ENCODE assay signal across 8 cellular contexts in genomic region chr2:227164745-227165350, GRCh38. TPM values are rescaled to one million over a fixed set of nuclear protein-coding genes. Genes with fewer than 3 reads are reported as not detected.
A peak's percentile ranks its signal among the peaks of the same experiment; 100 is the strongest.
DNase-seq lines count a peak whose midpoint lies in the region; ATAC-seq and TF ChIP-seq lines count a peak whose summit lies in the region.

No MANE protein-coding gene starts in this region.

- H3K4me3 Mint-ChIP-seq in CD4-positive, alpha-beta memory T cell = peak overlapping the region; percentile 45 to 73 (median 67)
- peak overlapping the region; percentile 56 to 61 (median 59) for H3K4me3 Mint-ChIP-seq in T-cell

- peak; percentile 81 for ATAC-seq in GM18870 (IDR thresholded peaks at IDR 0.05; ENCODE audit: unreplicated experiment)
- peak; percentile 68 for ATAC-seq in HG03045 (IDR thresholded peaks at IDR 0.05; ENCODE audit: unreplicated experiment)
- peak in 3 of 4 experiments; percentile 23 to 42 (median 34) for ATAC-seq in T-cell (replicated peaks in 1 of 4)
- peak in 2 of 4 donors; percentile 34 to 38 for ATAC-seq in heart left ventricle

- H3K4me3 ChIP-seq in CD4-positive, alpha-beta memory T cell (ENCODE audit: low read length in 2 of 2) = no peak overlapping the region
- H3K4me3 ChIP-seq in heart left ventricle (peak overlapping the region; percentile 56 to 85 (median 69)), retinal pigment epithelial cell (ENCODE audit: low read length) (peak overlapping the region; percentile 72)

- POLR2A ChIA-PET in CD4-positive, alpha-beta memory T cell (lab: Charles Lee; ENCODE audit: partially characterized antibody) = no interaction called here
- POLR2A ChIA-PET in T-cell (lab: Charles Lee) = no interaction called here

- 1 to 4% (median 3%) methylated on average over 21 to 39 of the region's 39 CpGs for WGBS in heart left ventricle, 4 donors

- TF ChIP-seq CTCF in heart left ventricle (IDR thresholded peaks at IDR 0.05) = no peak
- no peak for TF ChIP-seq CTCF in retinal pigment epithelial cell (conservative IDR thresholded peaks at IDR 0.05; ENCODE audit: low read depth, low read length)

- H3K27ac ChIP-seq in CD4-positive, alpha-beta memory T cell (ENCODE audit: low read depth, low read length) = no peak overlapping the region
- H3K27ac ChIP-seq in heart left ventricle = peak overlapping the region in 10 of 12 donors; percentile 47 to 88 (median 81)

- peaks cover 25 to 42% of the 10 kb centered on the region in 2 donors for H3K27me3 Mint-ChIP-seq in CD4-positive, alpha-beta memory T cell
- peaks cover 57% of the 10 kb centered on the region in 2 donors for H3K27me3 Mint-ChIP-seq in T-cell

- peaks cover 0 to 4% (median 0%) of the 10 kb centered on the region in 8 donors for H3K9me3 Mint-ChIP-seq in CD4-positive, alpha-beta memory T cell
- H3K9me3 Mint-ChIP-seq in T-cell = no peaks in the 10 kb centered on the region

- no peaks in the 10 kb centered on the region for H3K36me3 ChIP-seq in CD4-positive, alpha-beta memory T cell (ENCODE audit: insufficient read depth, low read length)
- no peaks in the 10 kb centered on the region for H3K36me3 ChIP-seq in heart left ventricle

- intact Hi-C loops in CD4-positive, alpha-beta memory T cell (cut with micrococcal nuclease) = no loop called here
- intact Hi-C loops in heart left ventricle (cut with DNase I) = loop anchor here in 1 of 10 donors (5.0 kb wide), 1 partner anchor 32 kb away; no protein-coding TSS in a partner anchor

- no peaks in the 10 kb centered on the region for H3K27me3 ChIP-seq in CD4-positive, alpha-beta memory T cell (ENCODE audit: insufficient read depth, low read length)
- H3K27me3 ChIP-seq in heart left ventricle = peaks cover 0 to 35% (median 3%) of the 10 kb centered on the region in 9 donors

- peaks cover 0 to 18% (median 9%) of the 10 kb centered on the region in 4 donors for H3K4me1 Mint-ChIP-seq in CD4-positive, alpha-beta memory T cell
- H3K4me1 Mint-ChIP-seq in T-cell = peaks cover 5 to 15% (median 12%) of the 10 kb centered on the region in 3 donors

- no peak overlapping the region for H3K27ac Mint-ChIP-seq in CD4-positive, alpha-beta memory T cell
- no peak overlapping the region for H3K27ac Mint-ChIP-seq in T-cell

- no peaks in the 10 kb centered on the region for H3K9me3 ChIP-seq in CD4-positive, alpha-beta memory T cell (ENCODE audit: control insufficient read depth in 1 of 2, low read length in 2 of 2)
- peaks cover 0 to 4% (median 0%) of the 10 kb centered on the region in 12 donors for H3K9me3 ChIP-seq in heart left ventricle

- no peaks in the 10 kb centered on the region for H3K4me1 ChIP-seq in CD4-positive, alpha-beta memory T cell (ENCODE audit: insufficient read depth, low read length)
- peaks cover 0 to 19% (median 5%) of the 10 kb centered on the region in 12 donors for H3K4me1 ChIP-seq in heart left ventricle

- H3K36me3 Mint-ChIP-seq in CD4-positive, alpha-beta memory T cell = no peaks in the 10 kb centered on the region
- H3K36me3 Mint-ChIP-seq in T-cell = no peaks in the 10 kb centered on the region

- CTCF ChIA-PET in CD4-positive, alpha-beta memory T cell (lab: Charles Lee; ENCODE audit: partially characterized antibody) = no interaction called here
- CTCF ChIA-PET in T-cell (lab: Charles Lee) = no interaction called here

- TF ChIP-seq POLR2A in heart left ventricle (IDR thresholded peaks at IDR 0.05) = no peak

- DNase-seq in CD4-positive, alpha-beta memory T cell = peak in 2 of 5 donors; percentile 2 to 6
- peak in 3 of 34 experiments; percentile 1 to 3 (median 2) for DNase-seq in T-cell
- peak in 2 of 5 donors; percentile 40 to 59 for DNase-seq in heart left ventricle
- DNase-seq in retinal pigment epithelial cell (ENCODE audit: low read depth) = no peak
- DNase-seq in islet precursor cell = no peak
- no peak for DNase-seq in cerebellar nuclear complex (lab: John Stamatoyannopoulos, UW)

RNA-seq across cellular contexts. Expression of gene COL4A3, which starts 0.4 kb away (rescaled TPM):
- total RNA-seq in CD4-positive, alpha-beta memory T cell = under 1 TPM in 1 of 2 experiments, not detected in 1; 0.03 TPM
- not detected for polyA plus RNA-seq in CD4-positive, alpha-beta memory T cell
- total RNA-seq in T-cell (under 1 TPM; 0.35 to 0.65 (median 0.56) TPM), heart left ventricle (1 to 10 TPM in 8 of 9 donors, under 1 TPM in 1; 0.96 to 6.9 (median 1.9) TPM)
- polyA plus RNA-seq in heart left ventricle = 1 to 10 TPM in 1 of 2 donors, under 1 TPM in 1; 0.55 to 2.2 TPM

RNA-seq across cellular contexts. Expression of gene COL4A4, which starts 0.8 kb away (rescaled TPM):
- total RNA-seq in CD4-positive, alpha-beta memory T cell = under 1 TPM in 1 of 2 experiments, not detected in 1; 0.03 TPM
- polyA plus RNA-seq in CD4-positive, alpha-beta memory T cell = under 1 TPM in 1 of 2 donors, not detected in 1; 0.10 TPM
- total RNA-seq in T-cell (under 1 TPM; 0.08 to 0.28 (median 0.20) TPM), heart left ventricle (1 to 10 TPM; 1.6 to 9.9 (median 5.1) TPM)
- polyA plus RNA-seq in heart left ventricle = 1 to 10 TPM; 1.0 to 1.3 TPM

Comparison
In these comparisons a context has a peak if more than half of its experiments do, and no peak if none do; other contexts are left out.
1. H3K4me3 ChIP-seq: peak in heart left ventricle (12 of 12) and retinal pigment epithelial cell (single experiment); none in CD4-positive, alpha-beta memory T cell (0 of 2).